In the genomic region with DNA sequence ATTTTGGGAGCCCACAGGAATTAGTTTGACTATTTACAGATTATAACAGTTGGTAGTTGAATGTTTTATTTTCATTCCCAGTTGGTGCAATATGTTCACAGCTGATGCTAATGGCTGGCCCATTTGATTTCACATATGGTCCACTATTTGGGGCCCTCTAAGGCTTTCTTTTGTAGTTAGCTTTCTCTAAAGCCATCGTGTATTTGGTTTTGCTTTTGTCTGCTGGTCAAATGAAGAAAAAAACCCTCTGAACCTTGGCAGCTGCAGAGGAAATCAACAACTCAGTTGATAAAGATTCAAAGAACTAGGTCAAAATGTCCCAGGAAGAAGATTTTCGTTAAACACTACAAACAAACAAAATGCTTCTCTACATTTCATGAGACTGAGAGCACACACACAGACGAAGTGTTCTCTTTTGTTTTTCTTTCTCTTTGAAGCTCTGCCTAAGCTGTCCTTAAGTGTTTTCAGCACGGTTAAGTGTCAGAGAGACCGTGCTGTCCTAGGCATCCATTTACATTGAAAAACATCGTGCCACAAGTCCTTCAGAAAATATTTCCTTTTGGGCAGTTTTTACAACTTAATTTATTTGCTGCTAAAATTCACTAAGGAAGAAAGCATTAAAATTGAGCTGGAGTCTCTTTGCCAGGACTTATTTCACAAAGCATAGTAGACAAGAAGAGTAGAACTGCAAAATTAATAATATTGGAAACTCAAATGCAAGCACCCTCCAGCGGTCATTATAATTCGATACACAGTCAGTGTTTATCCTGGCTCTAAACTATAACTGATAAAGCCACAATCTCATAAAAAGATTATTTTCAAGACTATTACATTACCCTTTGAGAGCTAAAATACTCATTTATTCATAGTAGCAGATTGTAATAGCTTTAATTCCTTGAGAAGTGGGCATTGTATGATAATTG, we compare ENCODE assay signal across 17 cellular contexts.
DNase-seq lines count a peak whose midpoint lies in the region; ATAC-seq, FAIRE-seq and TF ChIP-seq lines count a peak whose summit lies in the region.
"Had no signal": no experiment of that assay in that cellular context is flagged by ENCODE, and none has a peak within 500 bp of the region (broad histone marks: within the 10 kb centered on the region; RNA-seq: fewer than 3 reads in every experiment).

No MANE protein-coding gene starts in this region.

- no peaks in the 10 kb centered on the region for H3K9me2 ChIP-seq in Loucy (replicated peaks; ENCODE audit: low read depth, low read length)

- no peaks in the 10 kb centered on the region for H3K4me1 ChIP-seq in Loucy (ENCODE audit: insufficient read depth, low read length, poor library complexity, severe bottlenecking)
- H3K4me1 ChIP-seq in kidney (ENCODE audit: control insufficient read depth in 1 of 2, insufficient read depth in 1 of 2, low read depth in 1 of 2, low read length in 2 of 2), result no peaks in the 10 kb centered on the region
- H3K4me1 ChIP-seq: esophagus squamous epithelium, SJCRH30 had no signal

- H3K9ac ChIP-seq in Loucy (ENCODE audit: low read depth, low read length, poor library complexity, severe bottlenecking) (no peak overlapping the region), kidney (ENCODE audit: low read length in 2 of 2) (no peak overlapping the region)
- H3K9ac ChIP-seq: GM23248 had no signal

- H3K4me2 ChIP-seq in Loucy (ENCODE audit: low read depth, low read length, poor library complexity, severe bottlenecking), result peak overlapping the region; percentile 4

- TF ChIP-seq CTCF in C4-2B (conservative IDR thresholded peaks at IDR 0.05) (peak; percentile 43), Loucy (conservative IDR thresholded peaks at IDR 0.05; ENCODE audit: low read length) (no peak), kidney (IDR thresholded peaks at IDR 0.05; ENCODE audit: borderline replicate concordance, extremely low read depth, insufficient read depth) (no peak)

- no peaks in the 10 kb centered on the region for H4K20me1 ChIP-seq in Loucy (ENCODE audit: insufficient read depth, low read length, poor library complexity, severe bottlenecking)

- peak overlapping the region; percentile 1; the same call in 1 of the 2 replicates for H2AFZ ChIP-seq in Loucy (ENCODE audit: low read length)
- H2AFZ ChIP-seq: GM23248 had no signal

- DNase-seq in amniotic epithelial cell (ENCODE audit: low read depth) (peak; percentile 1), left kidney (ENCODE audit: low read depth, low spot score) (peak; percentile 38), kidney (no peak)
- no peak for DNase-seq in stimulated activated CD4-positive, alpha-beta T cell treated with anti-CD3 and anti-CD28 coated beads, Interleukin-4, amount 100 ng/mL, for 1 hour
- DNase-seq: activated CD8-positive, alpha-beta memory T cell treated with anti-CD3 and anti-CD28 coated beads for 24 hours; AML-193; esophagus squamous epithelium; GM23248; NCI-H748 treated with DMSO at 0.1 percent for 48 hours; SJCRH30; stimulated activated CD4-positive, alpha-beta T cell treated with anti-CD3 and anti-CD28 coated beads, Interleukin-2, amount 100 ng/mL, for 48 hours had no signal

- H3K9me3 ChIP-seq in Loucy (ENCODE audit: insufficient read depth, low read depth, low read length) (no peaks in the 10 kb centered on the region), kidney (ENCODE audit: control insufficient read depth in 1 of 2, low read length in 2 of 2) (no peaks in the 10 kb centered on the region)
- H3K9me3 ChIP-seq: esophagus squamous epithelium, SJCRH30 had no signal

- no peaks in the 10 kb centered on the region for H3K27me3 ChIP-seq in Loucy (ENCODE audit: insufficient read depth, low read length, poor library complexity, severe bottlenecking)
- H3K27me3 ChIP-seq: esophagus squamous epithelium, SJCRH30 had no signal

- H3K36me3 ChIP-seq in Loucy (ENCODE audit: insufficient read depth, low read length) (no peaks in the 10 kb centered on the region), kidney (ENCODE audit: control insufficient read depth in 1 of 2, insufficient read depth in 2 of 2, low read length in 2 of 2) (no peaks in the 10 kb centered on the region)
- H3K36me3 ChIP-seq: esophagus squamous epithelium, SJCRH30 had no signal

- intact Hi-C loops in kidney (cut with DNase I), result no loop called here

- H3K27ac ChIP-seq in C4-2B (no peak overlapping the region), kidney (ENCODE audit: low read depth in 2 of 2, low read length in 2 of 2) (no peak overlapping the region)
- H3K27ac ChIP-seq: esophagus squamous epithelium, GM23248, SJCRH30 had no signal

- H3K79me2 ChIP-seq in Loucy (ENCODE audit: insufficient read depth, low read length), result no peaks in the 10 kb centered on the region

- H3F3A ChIP-seq in Loucy (ENCODE audit: low read depth), result no peaks in the 10 kb centered on the region

- ATAC-seq in GM21786 (IDR thresholded peaks at IDR 0.05; ENCODE audit: unreplicated experiment) (no peak), HG03025 (IDR thresholded peaks at IDR 0.05; ENCODE audit: low FRiP score, unreplicated experiment) (no peak)
- ATAC-seq: stimulated activated memory B cell treated with anti-CD40 and anti-IgM and Interleukin-4, amounts not matched to agents 10 μg/mL and 1 μg/mL and 100 μg/mL, for 72 hours had no signal

- H3K4me3 ChIP-seq in Loucy (ENCODE audit: low read length, poor library complexity, severe bottlenecking), result no peak overlapping the region
- no peak overlapping the region for H3K4me3 ChIP-seq in kidney (ENCODE audit: low read length in 2 of 2)
- H3K4me3 ChIP-seq: GM23248, SJCRH30 had no signal

- no peak for FAIRE-seq in kidney (lab: Jason Lieb, UNC)
- FAIRE-seq: TTC549 had no signal

Comparison
In these comparisons a context has a peak if more than half of its experiments do, and no peak if none do; other contexts are left out.
1. DNase-seq: peak in amniotic epithelial cell (single experiment) and left kidney (single experiment); none in stimulated activated CD4-positive, alpha-beta T cell treated with anti-CD3 and anti-CD28 coated beads, Interleukin-4, amount 100 ng/mL, for 1 hour (single experiment) and kidney (single experiment).